Comparison of ENCODE assay signal across 11 cellular contexts in the genomic region with DNA sequence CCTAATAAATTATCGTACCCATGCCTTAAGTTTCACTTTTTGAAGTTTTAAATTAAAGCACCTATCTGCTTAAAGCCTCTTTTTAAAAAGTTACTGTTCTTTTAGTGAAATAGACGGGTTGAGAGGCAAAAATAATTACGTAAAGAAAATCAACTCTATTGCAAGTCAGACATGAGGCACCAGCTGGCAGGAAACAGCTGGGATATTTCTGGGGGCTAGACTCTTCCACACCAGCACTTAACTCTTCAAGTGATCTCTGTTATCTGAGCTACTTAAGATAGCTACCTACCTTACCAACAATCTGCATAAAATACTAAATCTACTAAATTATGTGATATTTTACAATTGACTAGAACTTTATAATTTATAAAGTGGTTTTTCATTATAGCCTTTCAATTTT. TPM values are rescaled to one million over a fixed set of nuclear protein-coding genes. Genes with fewer than 3 reads are reported as not detected.
DNase-seq lines count a peak whose midpoint lies in the region; ATAC-seq and TF ChIP-seq lines count a peak whose summit lies in the region.
"Had no signal": no experiment of that assay in that cellular context is flagged by ENCODE, and none has a peak within 500 bp of the region (broad histone marks: within the 10 kb centered on the region; RNA-seq: fewer than 3 reads in every experiment).

No MANE protein-coding gene starts in this region.

- DNase-seq in SK-N-SH (peak; percentile 36), NCI-H69 (lab: John Stamatoyannopoulos, UW) (peak; percentile 19), fibroblast of pulmonary artery (ENCODE audit: low read depth) (peak; percentile 46), tibial nerve (ENCODE audit: low spot score in 2 of 2) (no peak)
- DNase-seq: NCI-H146 had no signal

- H3K27ac ChIP-seq in SK-N-SH (ENCODE audit: low read depth in 2 of 2, low read length in 1 of 2) (peak overlapping the region; percentile 42 to 58; a peak in 2 of 4 replicates), tibial nerve (no peak overlapping the region)

- POLR2A ChIA-PET in SK-N-SH (lab: Yijun Ruan, JAX) = no interaction called here

- H3K9me3 ChIP-seq in SK-N-SH (no peaks in the 10 kb centered on the region), skeletal muscle satellite cell (replicated peaks; ENCODE audit: low read length) (no peaks in the 10 kb centered on the region), tibial nerve (no peaks in the 10 kb centered on the region)

- H3K27me3 ChIP-seq in SK-N-SH (ENCODE audit: insufficient read depth) (no peaks in the 10 kb centered on the region), skeletal muscle satellite cell (ENCODE audit: control insufficient read depth, insufficient read depth, low read length) (no peaks in the 10 kb centered on the region), tibial nerve (no peaks in the 10 kb centered on the region)

- no peak for TF ChIP-seq RAD21 in SK-N-SH (IDR thresholded peaks at IDR 0.05; ENCODE audit: low read length)

- no peak for TF ChIP-seq CTCF in SK-N-SH (IDR thresholded peaks at IDR 0.05)
- no peak for TF ChIP-seq CTCF in fibroblast of pulmonary artery (IDR thresholded peaks at IDR 0.05; ENCODE audit: low read length, missing control alignments)
- no peak for TF ChIP-seq CTCF in tibial nerve (IDR thresholded peaks at IDR 0.05)

- no peak for TF ChIP-seq POLR2A in tibial nerve (IDR thresholded peaks at IDR 0.05)

- ATAC-seq in SK-N-SH treated with all-trans-retinoic acid at 6 μM for 48 hours (no peak), HG02571 (IDR thresholded peaks at IDR 0.05; ENCODE audit: unreplicated experiment) (no peak), HG03354 (IDR thresholded peaks at IDR 0.05; ENCODE audit: poor library complexity, severe bottlenecking, unreplicated experiment) (no peak)

- peaks cover 13% of the 10 kb centered on the region for H3F3A ChIP-seq in SK-N-SH (replicated peaks; ENCODE audit: insufficient read depth)

- H3K4me2 ChIP-seq in SK-N-SH = peak overlapping the region; percentile 61; the same call in 1 of the 2 replicates
- peak overlapping the region; percentile 82 for H3K4me2 ChIP-seq in skeletal muscle satellite cell (ENCODE audit: low read length)

- H3K79me2 ChIP-seq in SK-N-SH (ENCODE audit: insufficient read depth) = peaks cover 70% of the 10 kb centered on the region

- H3K36me3 ChIP-seq in SK-N-SH (replicated peaks in 1 of 2; ENCODE audit: control insufficient read depth in 1 of 2, insufficient read depth in 2 of 2, low read length in 1 of 2) = peaks cover 5 to 10% of the 10 kb centered on the region in 2 experiments
- H3K36me3 ChIP-seq in skeletal muscle satellite cell (ENCODE audit: insufficient read depth, low read length) = peaks cover 4% of the 10 kb centered on the region
- peaks cover 0 to 11% (median 0%) of the 10 kb centered on the region in 3 donors for H3K36me3 ChIP-seq in tibial nerve

- TF ChIP-seq EP300 in SK-N-SH (IDR thresholded peaks at IDR 0.05; ENCODE audit: borderline replicate concordance in 1 of 2, low read depth in 1 of 2, low read length in 1 of 2) = no peak
- TF ChIP-seq EP300 in tibial nerve (IDR thresholded peaks at IDR 0.05) = no peak

- WGBS in SK-N-SH (ENCODE audit: low lambda C conversion rate) = 66% methylated on average over 3 of the region's 3 CpGs
- WGBS in tibial nerve, 2 donors = 15 to 22% methylated on average over 3 of the region's 3 CpGs

- no peaks in the 10 kb centered on the region for H3K9me2 ChIP-seq in SK-N-SH

- peak overlapping the region; percentile 10 to 18; a peak in 2 of 4 replicates for H3K4me3 ChIP-seq in SK-N-SH (ENCODE audit: low read depth in 2 of 2, low read length in 1 of 2)
- H3K4me3 ChIP-seq in fibroblast of pulmonary artery (replicated peaks; ENCODE audit: low read depth, low read length) = peak overlapping the region; percentile 29
- H3K4me3 ChIP-seq in skeletal muscle satellite cell (ENCODE audit: low read length) = peak overlapping the region; percentile 61
- no peak overlapping the region for H3K4me3 ChIP-seq in tibial nerve

- CTCF ChIA-PET in SK-N-SH (lab: Yijun Ruan, JAX) = interaction anchor here (2.0 kb wide), 1 partner anchor 10 kb away, joined by 6 read pairs; no protein-coding TSS in a partner anchor

- H3K9ac ChIP-seq in SK-N-SH (no peak overlapping the region), skeletal muscle satellite cell (ENCODE audit: low read depth, low read length) (peak overlapping the region; percentile 83)

- peaks cover 12 to 15% of the 10 kb centered on the region in 2 experiments; a peak in 3 of 4 replicates for H3K4me1 ChIP-seq in SK-N-SH (ENCODE audit: control insufficient read depth in 1 of 2, insufficient read depth in 2 of 2, low read depth in 1 of 2, low read length in 1 of 2)
- peaks cover 22% of the 10 kb centered on the region for H3K4me1 ChIP-seq in skeletal muscle satellite cell (ENCODE audit: control insufficient read depth, insufficient read depth, low read length)
- H3K4me1 ChIP-seq in tibial nerve = peaks cover 2 to 25% (median 11%) of the 10 kb centered on the region in 4 donors

- H2AFZ ChIP-seq in SK-N-SH (ENCODE audit: low read depth) = no peak overlapping the region

- H4K20me1 ChIP-seq in SK-N-SH (ENCODE audit: insufficient read depth) = peaks cover 25% of the 10 kb centered on the region

TF ChIP-seq in SK-N-SH, 30 proteins besides CTCF, POLR2A, EP300 and RAD21 (continues in another document):
- TF ChIP-seq FOSL2 (IDR thresholded peaks at IDR 0.05; ENCODE audit: borderline replicate concordance, low read depth) = no peak
- no peak for TF ChIP-seq MEF2A (IDR thresholded peaks at IDR 0.05; ENCODE audit: borderline replicate concordance, low read depth)
- TF ChIP-seq, protein P1, sequence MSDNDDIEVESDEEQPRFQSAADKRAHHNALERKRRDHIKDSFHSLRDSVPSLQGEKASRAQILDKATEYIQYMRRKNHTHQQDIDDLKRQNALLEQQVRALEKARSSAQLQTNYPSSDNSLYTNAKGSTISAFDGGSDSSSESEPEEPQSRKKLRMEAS (IDR thresholded peaks at IDR 0.05; ENCODE audit: low read depth) = no peak
- TF ChIP-seq, protein P2, sequence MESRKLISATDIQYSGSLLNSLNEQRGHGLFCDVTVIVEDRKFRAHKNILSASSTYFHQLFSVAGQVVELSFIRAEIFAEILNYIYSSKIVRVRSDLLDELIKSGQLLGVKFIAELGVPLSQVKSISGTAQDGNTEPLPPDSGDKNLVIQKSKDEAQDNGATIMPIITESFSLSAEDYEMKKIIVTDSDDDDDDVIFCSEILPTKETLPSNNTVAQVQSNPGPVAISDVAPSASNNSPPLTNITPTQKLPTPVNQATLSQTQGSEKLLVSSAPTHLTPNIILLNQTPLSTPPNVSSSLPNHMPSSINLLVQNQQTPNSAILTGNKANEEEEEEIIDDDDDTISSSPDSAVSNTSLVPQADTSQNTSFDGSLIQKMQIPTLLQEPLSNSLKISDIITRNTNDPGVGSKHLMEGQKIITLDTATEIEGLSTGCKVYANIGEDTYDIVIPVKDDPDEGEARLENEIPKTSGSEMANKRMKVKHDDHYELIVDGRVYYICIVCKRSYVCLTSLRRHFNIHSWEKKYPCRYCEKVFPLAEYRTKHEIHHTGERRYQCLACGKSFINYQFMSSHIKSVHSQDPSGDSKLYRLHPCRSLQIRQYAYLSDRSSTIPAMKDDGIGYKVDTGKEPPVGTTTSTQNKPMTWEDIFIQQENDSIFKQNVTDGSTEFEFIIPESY (IDR thresholded peaks at IDR 0.05; ENCODE audit: borderline replicate concordance, low read depth) = no peak
- no peak for TF ChIP-seq MXI1 (IDR thresholded peaks at IDR 0.05; ENCODE audit: low read depth, low read length)
- TF ChIP-seq POLR2AphosphoS5 (IDR thresholded peaks at IDR 0.05; ENCODE audit: low read depth, low read length) = no peak

TF ChIP-seq in SK-N-SH treated with all-trans-retinoic acid at 6 μM for 48 hours, 23 proteins besides CTCF, POLR2A, EP300 and RAD21 (continues in another document):
- TF ChIP-seq, protein P3, sequence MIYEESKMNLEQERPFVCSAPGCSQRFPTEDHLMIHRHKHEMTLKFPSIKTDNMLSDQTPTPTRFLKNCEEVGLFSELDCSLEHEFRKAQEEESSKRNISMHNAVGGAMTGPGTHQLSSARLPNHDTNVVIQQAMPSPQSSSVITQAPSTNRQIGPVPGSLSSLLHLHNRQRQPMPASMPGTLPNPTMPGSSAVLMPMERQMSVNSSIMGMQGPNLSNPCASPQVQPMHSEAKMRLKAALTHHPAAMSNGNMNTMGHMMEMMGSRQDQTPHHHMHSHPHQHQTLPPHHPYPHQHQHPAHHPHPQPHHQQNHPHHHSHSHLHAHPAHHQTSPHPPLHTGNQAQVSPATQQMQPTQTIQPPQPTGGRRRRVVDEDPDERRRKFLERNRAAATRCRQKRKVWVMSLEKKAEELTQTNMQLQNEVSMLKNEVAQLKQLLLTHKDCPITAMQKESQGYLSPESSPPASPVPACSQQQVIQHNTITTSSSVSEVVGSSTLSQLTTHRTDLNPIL (CRISPR knock-in tag; IDR thresholded peaks at IDR 0.05; ENCODE audit: low read depth) = no peak
- TF ChIP-seq OSR1 (CRISPR knock-in tag; IDR thresholded peaks at IDR 0.05) (no peak), ZFP3 (CRISPR knock-in tag; IDR thresholded peaks at IDR 0.05) (no peak)
- TF ChIP-seq, protein P4, sequence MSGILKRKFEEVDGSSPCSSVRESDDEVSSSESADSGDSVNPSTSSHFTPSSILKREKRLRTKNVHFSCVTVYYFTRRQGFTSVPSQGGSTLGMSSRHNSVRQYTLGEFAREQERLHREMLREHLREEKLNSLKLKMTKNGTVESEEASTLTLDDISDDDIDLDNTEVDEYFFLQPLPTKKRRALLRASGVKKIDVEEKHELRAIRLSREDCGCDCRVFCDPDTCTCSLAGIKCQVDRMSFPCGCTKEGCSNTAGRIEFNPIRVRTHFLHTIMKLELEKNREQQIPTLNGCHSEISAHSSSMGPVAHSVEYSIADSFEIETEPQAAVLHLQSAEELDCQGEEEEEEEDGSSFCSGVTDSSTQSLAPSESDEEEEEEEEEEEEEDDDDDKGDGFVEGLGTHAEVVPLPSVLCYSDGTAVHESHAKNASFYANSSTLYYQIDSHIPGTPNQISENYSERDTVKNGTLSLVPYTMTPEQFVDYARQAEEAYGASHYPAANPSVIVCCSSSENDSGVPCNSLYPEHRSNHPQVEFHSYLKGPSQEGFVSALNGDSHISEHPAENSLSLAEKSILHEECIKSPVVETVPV (CRISPR knock-in tag; IDR thresholded peaks at IDR 0.05) = no peak

RNA-seq across cellular contexts. Expression of a gene that starts 35.8 kb away (rescaled TPM):
- polyA plus RNA-seq in SK-N-SH (2012; rRNA removed) = 11.4 and 12.3 TPM in 2 replicates
- polyA plus RNA-seq in SK-N-SH (2012; cell fraction: cytosol; rRNA removed) = 6.0 and 7.7 TPM in 2 replicates
- polyA plus RNA-seq in SK-N-SH (2012; cell fraction: nucleus; rRNA removed) = 34.4 and 36.9 TPM in 2 replicates
- 36.9 and 39.0 TPM in 2 replicates for total RNA-seq in skeletal muscle satellite cell (2012; rRNA removed)
- 10 to 100 TPM; 31.0 to 38.0 (median 36.1) TPM for total RNA-seq in tibial nerve

RNA-seq across cellular contexts. Expression of a gene that starts 39.8 kb away (rescaled TPM):
- polyA plus RNA-seq in SK-N-SH (2012; rRNA removed) = not detected in 2 replicates
- polyA plus RNA-seq in SK-N-SH (2012; cell fraction: cytosol; rRNA removed) = not detected in 2 replicates
- polyA plus RNA-seq in SK-N-SH (2012; cell fraction: nucleus; rRNA removed) = 0.05 TPM in 1 of 2 replicates, not detected in the other
- 0.25 and 0.87 TPM in 2 replicates for total RNA-seq in skeletal muscle satellite cell (2012; rRNA removed)
- not detected for total RNA-seq in tibial nerve
- total RNA-seq: activated CD8-positive, alpha-beta memory T cell treated with anti-CD3 and anti-CD28 coated beads for 36 hours; ureter had no signal

RNA-seq across cellular contexts. Expression of a gene that starts 55.0 kb away (rescaled TPM):
- 0.25 and 0.29 TPM in 2 replicates for polyA plus RNA-seq in SK-N-SH (2012; rRNA removed)
- 0.09 and 0.17 TPM in 2 replicates for polyA plus RNA-seq in SK-N-SH (2012; cell fraction: cytosol; rRNA removed)
- 0.05 and 0.13 TPM in 2 replicates for polyA plus RNA-seq in SK-N-SH (2012; cell fraction: nucleus; rRNA removed)
- 0.76 and 0.87 TPM in 2 replicates for total RNA-seq in skeletal muscle satellite cell (2012; rRNA removed)
- not detected for total RNA-seq in tibial nerve
- total RNA-seq: activated CD8-positive, alpha-beta memory T cell treated with anti-CD3 and anti-CD28 coated beads for 36 hours had no signal

Comparison
In these comparisons a context has a peak if more than half of its experiments do, and no peak if none do; other contexts are left out.
1. DNase-seq: peak in SK-N-SH (single experiment), NCI-H69 (single experiment) and fibroblast of pulmonary artery (single experiment); none in tibial nerve (0 of 2).
2. H3K27ac ChIP-seq: peak in SK-N-SH (2 of 2); none in tibial nerve (0 of 4).
3. H3K4me3 ChIP-seq: peak in SK-N-SH (2 of 2), fibroblast of pulmonary artery (single experiment) and skeletal muscle satellite cell (single experiment); none in tibial nerve (0 of 4).